Comparison of ENCODE assay signal across 14 cellular contexts in the genomic region with DNA sequence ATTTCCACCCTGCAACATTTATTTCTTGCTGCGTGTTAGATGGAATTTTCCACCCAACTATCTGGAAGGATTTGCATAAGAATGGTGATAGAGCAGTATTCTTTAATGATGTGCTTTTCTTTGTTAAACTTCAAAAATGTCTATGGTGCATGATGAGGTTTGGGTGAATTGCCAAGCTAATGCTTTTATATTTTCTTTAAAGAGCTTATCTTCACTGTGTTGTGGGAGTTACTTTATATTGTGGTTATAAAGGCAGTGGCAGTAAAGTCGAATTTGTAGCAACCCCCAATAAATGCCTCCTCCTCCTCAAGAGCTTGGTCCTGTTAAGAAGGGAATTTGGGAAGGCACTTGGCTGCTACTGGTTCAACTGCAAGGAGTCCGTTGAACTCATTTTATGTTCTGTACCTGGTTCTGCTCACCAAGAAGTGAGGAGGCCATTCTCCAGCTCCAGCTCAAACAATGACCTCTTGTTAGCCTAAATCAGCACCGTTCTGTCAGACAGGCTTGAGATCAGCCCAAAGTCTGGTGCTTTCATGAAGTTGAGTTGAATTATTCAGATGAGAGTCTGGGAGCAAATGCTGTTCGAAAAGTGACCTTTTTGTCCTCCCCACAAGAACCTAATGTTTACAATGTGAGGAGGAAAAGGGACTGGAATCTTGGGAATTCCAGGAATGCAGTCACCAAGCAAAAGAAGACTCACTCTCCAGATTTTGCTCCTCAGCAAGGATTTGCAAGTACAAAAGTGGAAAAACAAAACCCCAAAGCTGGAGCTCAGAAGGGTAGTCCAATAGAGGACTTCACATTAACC.
DNase-seq lines count a peak whose midpoint lies in the region; ATAC-seq and TF ChIP-seq lines count a peak whose summit lies in the region.
"Had no signal": no experiment of that assay in that cellular context is flagged by ENCODE, and none has a peak within 500 bp of the region (broad histone marks: within the 10 kb centered on the region; RNA-seq: fewer than 3 reads in every experiment).

No MANE protein-coding gene starts in this region.

- POLR2A ChIA-PET in Panc1 (lab: Charles Lee): no interaction called here

- no TSS peak for BruUV-seq in Panc1 (replicated peaks; lab: Mats Ljungman, UMichigan)

- peaks cover 3% of the 10 kb centered on the region for H3K36me3 Mint-ChIP-seq in neural progenitor cell
- H3K36me3 Mint-ChIP-seq: activated CD8-positive, alpha-beta memory T cell treated with anti-CD3 and anti-CD28 coated beads, Interleukin-2, amount 10 ng/mL, durations not matched to agents 7 days and 5 days; activated naive CD8-positive, alpha-beta T cell treated with anti-CD3 and anti-CD28 coated beads, Interleukin-2, amount 10 ng/mL, durations not matched to agents 7 days and 5 days; CD4-positive, CD25-positive, alpha-beta regulatory T cell; naive B cell had no signal

- peak overlapping the region; percentile 87 for H3K27ac ChIP-seq in Panc1 (ENCODE audit: low read length)
- peak overlapping the region; percentile 97 for H3K27ac ChIP-seq in neural progenitor cell
- H3K27ac ChIP-seq: KMS-11 had no signal

- H3K36me3 ChIP-seq in Panc1 (ENCODE audit: control insufficient read depth, insufficient read depth, low read length) (no peaks in the 10 kb centered on the region), neural progenitor cell (no peaks in the 10 kb centered on the region)

- no peaks in the 10 kb centered on the region for H3K9me3 ChIP-seq in Panc1 (ENCODE audit: control insufficient read depth, insufficient read depth, low read depth, low read length)
- no peaks in the 10 kb centered on the region for H3K9me3 ChIP-seq in neural progenitor cell (ENCODE audit: low read depth)

- H3K4me3 Mint-ChIP-seq in neural progenitor cell: no peak overlapping the region
- H3K4me3 Mint-ChIP-seq: activated CD8-positive, alpha-beta memory T cell treated with anti-CD3 and anti-CD28 coated beads, Interleukin-2, amount 10 ng/mL, durations not matched to agents 7 days and 5 days; activated naive CD8-positive, alpha-beta T cell treated with anti-CD3 and anti-CD28 coated beads, Interleukin-2, amount 10 ng/mL, durations not matched to agents 7 days and 5 days; CD4-positive, CD25-positive, alpha-beta regulatory T cell; naive B cell had no signal

- peak; percentile 88 for DNase-seq in ELF-1 (ENCODE audit: low read depth, low spot score)
- DNase-seq in Panc1 (ENCODE audit: low read depth, low spot score): no peak
- peak; percentile 74 for DNase-seq in foreskin melanocyte
- peak; percentile 88 for DNase-seq in neural progenitor cell (ENCODE audit: low spot score)
- no peak for DNase-seq in HK-2 (ENCODE audit: unreplicated experiment)
- DNase-seq in mucosa of gallbladder (ENCODE audit: low spot score): no peak
- DNase-seq: activated CD8-positive, alpha-beta memory T cell treated with anti-CD3 and anti-CD28 coated beads, Interleukin-2, amount 10 ng/mL, durations not matched to agents 7 days and 5 days; activated naive CD8-positive, alpha-beta T cell treated with anti-CD3 and anti-CD28 coated beads, Interleukin-2, amount 10 ng/mL, durations not matched to agents 7 days and 5 days; CD4-positive, CD25-positive, alpha-beta regulatory T cell; naive B cell; stimulated activated CD4-positive, alpha-beta T cell treated with anti-CD3 and anti-CD28 coated beads, Interleukin-15, amount 100 ng/mL, for 24 hours had no signal

- H3K9me3 Mint-ChIP-seq in neural progenitor cell: peaks cover 5% of the 10 kb centered on the region
- H3K9me3 Mint-ChIP-seq: activated naive CD8-positive, alpha-beta T cell treated with anti-CD3 and anti-CD28 coated beads, Interleukin-2, amount 10 ng/mL, durations not matched to agents 7 days and 5 days had no signal

- H3K27me3 Mint-ChIP-seq in neural progenitor cell (ENCODE audit: insufficient read depth, low read depth): no peaks in the 10 kb centered on the region

- H4K20me1 ChIP-seq in neural progenitor cell (ENCODE audit: low read depth): no peaks in the 10 kb centered on the region

- H3K9ac ChIP-seq in neural progenitor cell: no peak overlapping the region
- H3K9ac ChIP-seq: KMS-11 had no signal

- peaks cover 52% of the 10 kb centered on the region for H3K4me1 Mint-ChIP-seq in neural progenitor cell
- H3K4me1 Mint-ChIP-seq: activated CD8-positive, alpha-beta memory T cell treated with anti-CD3 and anti-CD28 coated beads, Interleukin-2, amount 10 ng/mL, durations not matched to agents 7 days and 5 days; activated naive CD8-positive, alpha-beta T cell treated with anti-CD3 and anti-CD28 coated beads, Interleukin-2, amount 10 ng/mL, durations not matched to agents 7 days and 5 days; CD4-positive, CD25-positive, alpha-beta regulatory T cell; naive B cell had no signal

- peak overlapping the region; percentile 62 for H3K4me2 ChIP-seq in neural progenitor cell
- H3K4me2 ChIP-seq: KMS-11 had no signal

- ATAC-seq in Panc1: peak; percentile 72
- ATAC-seq in GM21528 (IDR thresholded peaks at IDR 0.05; ENCODE audit: low FRiP score, unreplicated experiment): no peak
- no peak for ATAC-seq in GM21717 (IDR thresholded peaks at IDR 0.05; ENCODE audit: unreplicated experiment)
- ATAC-seq: activated CD8-positive, alpha-beta memory T cell treated with anti-CD3 and anti-CD28 coated beads, Interleukin-2, amount 10 ng/mL, durations not matched to agents 7 days and 5 days had no signal

- H3K27ac Mint-ChIP-seq in neural progenitor cell: peak overlapping the region; percentile 96
- H3K27ac Mint-ChIP-seq: activated CD8-positive, alpha-beta memory T cell treated with anti-CD3 and anti-CD28 coated beads, Interleukin-2, amount 10 ng/mL, durations not matched to agents 7 days and 5 days; activated naive CD8-positive, alpha-beta T cell treated with anti-CD3 and anti-CD28 coated beads, Interleukin-2, amount 10 ng/mL, durations not matched to agents 7 days and 5 days had no signal

- H3K4me1 ChIP-seq in Panc1 (ENCODE audit: control insufficient read depth, insufficient read depth, low read length): peaks cover 21% of the 10 kb centered on the region
- H3K4me1 ChIP-seq in neural progenitor cell: peaks cover 39% of the 10 kb centered on the region

- no peak for TF ChIP-seq CTCF in Panc1 (IDR thresholded peaks at IDR 0.05)
- TF ChIP-seq CTCF in neural progenitor cell (IDR thresholded peaks at IDR 0.05): no peak

- CTCF ChIA-PET in Panc1 (lab: Charles Lee): no interaction called here

- in situ Hi-C loops in Panc1 (cut with HindIII; ENCODE audit: low pct_unique_long_range_greater_than_20kb, low sequenced_read_pairs): no loop called here

- H3K4me3 ChIP-seq in Panc1 (ENCODE audit: low read depth in 2 of 2, low read length in 2 of 2): no peak overlapping the region
- H3K4me3 ChIP-seq in neural progenitor cell: peak overlapping the region; percentile 2

- intact Hi-C loops in Panc1 (cut with micrococcal nuclease; ENCODE audit: unreplicated experiment): no loop called here

- no peaks in the 10 kb centered on the region for H3K79me2 ChIP-seq in neural progenitor cell (ENCODE audit: low read depth)

- H3K27me3 ChIP-seq in Panc1 (ENCODE audit: control insufficient read depth, insufficient read depth, low read length): no peaks in the 10 kb centered on the region
- no peaks in the 10 kb centered on the region for H3K27me3 ChIP-seq in neural progenitor cell

- peaks cover 25% of the 10 kb centered on the region for H3F3A ChIP-seq in neural progenitor cell (ENCODE audit: low read depth)

- no peak overlapping the region for H2AFZ ChIP-seq in neural progenitor cell (replicated peaks)

Comparison
In these comparisons a context has a peak if more than half of its experiments do, and no peak if none do; other contexts are left out.
1. DNase-seq: peak in ELF-1 (single experiment), foreskin melanocyte (single experiment) and neural progenitor cell (single experiment); none in Panc1 (single experiment), HK-2 (single experiment) and mucosa of gallbladder (single experiment).